Comparison of ENCODE assay signal across 10 cellular contexts in the genomic region with DNA sequence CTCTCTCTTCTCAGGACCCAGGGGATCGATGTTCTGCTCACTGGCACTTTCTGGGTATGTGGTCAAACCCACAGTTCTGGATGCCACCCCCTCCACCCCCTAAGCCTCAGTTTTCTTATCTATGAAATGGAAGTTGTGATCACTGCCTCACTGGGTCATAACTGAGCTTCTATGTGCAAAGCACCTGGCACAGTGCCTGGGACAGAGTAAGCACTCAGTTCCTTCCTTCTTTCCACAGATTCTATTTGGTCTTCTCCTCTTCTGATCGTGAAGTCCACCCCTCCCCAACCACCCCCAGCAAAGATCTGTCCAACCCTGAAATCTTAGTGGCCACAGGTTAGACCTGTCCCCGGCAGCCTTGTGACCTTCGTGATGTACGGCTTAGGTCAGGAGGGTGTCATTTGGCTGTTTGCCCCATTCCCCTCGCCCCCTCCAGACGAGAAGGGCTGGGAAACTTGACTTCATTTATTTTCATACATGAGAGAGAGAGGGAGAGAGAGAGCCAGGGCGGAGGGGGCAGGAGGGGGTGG.
DNase-seq lines count a peak whose midpoint lies in the region; ATAC-seq and TF ChIP-seq lines count a peak whose summit lies in the region.
"Had no signal": no experiment of that assay in that cellular context is flagged by ENCODE, and none has a peak within 500 bp of the region (broad histone marks: within the 10 kb centered on the region; RNA-seq: fewer than 3 reads in every experiment).

No MANE protein-coding gene starts in this region.

- intact Hi-C loops in sciatic nerve (cut with DNase I), result no loop called here

- no peak overlapping the region for H3K27ac Mint-ChIP-seq in endodermal cell
- peak overlapping the region in 2 of 10 donors; percentile 7 to 66 for H3K27ac Mint-ChIP-seq in naive thymus-derived CD8-positive, alpha-beta T cell

- no peak overlapping the region for H3K4me3 ChIP-seq in GM23248
- H3K4me3 ChIP-seq in endodermal cell (ENCODE audit: low read length), result no peak overlapping the region
- H3K4me3 ChIP-seq: pancreas had no signal

- no peaks in the 10 kb centered on the region for H3F3A ChIP-seq in GM23248 (ENCODE audit: insufficient read depth)

- H3K79me2 ChIP-seq in GM23248 (ENCODE audit: insufficient read depth), result no peaks in the 10 kb centered on the region

- peaks cover 2% of the 10 kb centered on the region for H3K27me3 Mint-ChIP-seq in endodermal cell (ENCODE audit: insufficient read depth)
- peaks cover 3 to 20% (median 9%) of the 10 kb centered on the region in 5 donors for H3K27me3 Mint-ChIP-seq in naive thymus-derived CD8-positive, alpha-beta T cell

- H3K36me3 Mint-ChIP-seq in endodermal cell (ENCODE audit: low read depth), result no peaks in the 10 kb centered on the region
- H3K36me3 Mint-ChIP-seq in naive thymus-derived CD8-positive, alpha-beta T cell, result peaks cover 0 to 6% (median 0%) of the 10 kb centered on the region in 3 donors

- H3K4me2 ChIP-seq in GM23248 (ENCODE audit: unreplicated experiment), result no peak overlapping the region

- no peaks in the 10 kb centered on the region for H3K9me3 ChIP-seq in GM23248 (ENCODE audit: low read depth)
- peaks cover 4% of the 10 kb centered on the region for H3K9me3 ChIP-seq in endodermal cell (ENCODE audit: control insufficient read depth, low read length)
- H3K9me3 ChIP-seq: pancreas had no signal

- no peaks in the 10 kb centered on the region for H3K4me1 Mint-ChIP-seq in endodermal cell
- peaks cover 7 to 19% (median 8%) of the 10 kb centered on the region in 4 donors for H3K4me1 Mint-ChIP-seq in naive thymus-derived CD8-positive, alpha-beta T cell

- WGBS in GM23248 (ENCODE audit: low coverage in 1 of 2, low lambda C conversion rate in 2 of 2, missing lambda C conversion rate in 2 of 2), 2 experiments, result 59 to 63% methylated on average over 8 of the region's 8 CpGs
- 90 to 96% methylated on average over 4 to 5 of the region's 8 CpGs for WGBS in endodermal cell (ENCODE audit: insufficient coverage in 1 of 2, insufficient read length in 1 of 2), 2 experiments

- no peaks in the 10 kb centered on the region for H4K20me1 ChIP-seq in GM23248 (ENCODE audit: insufficient read depth)

- H3K9me3 Mint-ChIP-seq in endodermal cell, result peaks cover 5% of the 10 kb centered on the region
- peaks cover 0 to 3% (median 0%) of the 10 kb centered on the region in 9 donors for H3K9me3 Mint-ChIP-seq in naive thymus-derived CD8-positive, alpha-beta T cell

- no peak overlapping the region for H3K4me3 Mint-ChIP-seq in endodermal cell
- H3K4me3 Mint-ChIP-seq in naive thymus-derived CD8-positive, alpha-beta T cell, result peak overlapping the region in 3 of 10 donors; percentile 1 to 43 (median 27)

- in situ Hi-C loops in GM23248 (cut with MboI), result no loop called here

- POLR2A ChIA-PET in naive thymus-derived CD8-positive, alpha-beta T cell (lab: Charles Lee), result no interaction called here

- no peak overlapping the region for H3K9ac ChIP-seq in GM23248
- no peak overlapping the region for H3K9ac ChIP-seq in endodermal cell (ENCODE audit: extremely low read depth, low read length, poor library complexity, severe bottlenecking)

- ATAC-seq in sciatic nerve (peak; percentile 14), GM21381 (IDR thresholded peaks at IDR 0.05; ENCODE audit: unreplicated experiment) (no peak)
- no peak for ATAC-seq in naive thymus-derived CD8-positive, alpha-beta T cell

- TF ChIP-seq CTCF in endodermal cell (conservative IDR thresholded peaks at IDR 0.05), result no peak

- H2AFZ ChIP-seq in GM23248, result no peak overlapping the region

- H3K9me2 ChIP-seq in GM23248 (ENCODE audit: insufficient read depth), result no peaks in the 10 kb centered on the region

- H3K27ac ChIP-seq in GM23248, result no peak overlapping the region
- H3K27ac ChIP-seq in endodermal cell (ENCODE audit: low read depth, low read length), result no peak overlapping the region
- H3K27ac ChIP-seq: pancreas had no signal

- H3K4me1 ChIP-seq in GM23248 (ENCODE audit: insufficient read depth) (no peaks in the 10 kb centered on the region), endodermal cell (ENCODE audit: control insufficient read depth, insufficient read depth, low read length) (no peaks in the 10 kb centered on the region)
- H3K4me1 ChIP-seq: pancreas had no signal

- H3K27me3 ChIP-seq in GM23248 (replicated peaks; ENCODE audit: insufficient read depth), result peaks cover 30% of the 10 kb centered on the region
- no peaks in the 10 kb centered on the region for H3K27me3 ChIP-seq in endodermal cell (ENCODE audit: control insufficient read depth, insufficient read depth, low read length, poor library complexity, severe bottlenecking)
- H3K27me3 ChIP-seq: pancreas had no signal

- DNase-seq in GM23248 (peak; percentile 21), MV-4-11 (lab: John Stamatoyannopoulos, UW) (peak; percentile 40), endodermal cell (peak; percentile 30), sciatic nerve (ENCODE audit: low spot score) (no peak), NCI-H187 (lab: John Stamatoyannopoulos, UW) (no peak)
- no peak for DNase-seq in naive thymus-derived CD8-positive, alpha-beta T cell
- DNase-seq: GOT3, NCI-H1930, pancreas had no signal

- no peaks in the 10 kb centered on the region for H3K36me3 ChIP-seq in GM23248 (ENCODE audit: low read depth)
- H3K36me3 ChIP-seq in endodermal cell (ENCODE audit: control insufficient read depth, insufficient read depth, low read length), result no peaks in the 10 kb centered on the region
- H3K36me3 ChIP-seq: pancreas had no signal

Comparison
In these comparisons a context has a peak if more than half of its experiments do, and no peak if none do; other contexts are left out.
1. DNase-seq: peak in GM23248 (single experiment), MV-4-11 (single experiment) and endodermal cell (single experiment); none in sciatic nerve (single experiment), NCI-H187 (0 of 2) and naive thymus-derived CD8-positive, alpha-beta T cell (0 of 10).